Comparison of ENCODE assay signal across 1 cellular context in the genomic region with DNA sequence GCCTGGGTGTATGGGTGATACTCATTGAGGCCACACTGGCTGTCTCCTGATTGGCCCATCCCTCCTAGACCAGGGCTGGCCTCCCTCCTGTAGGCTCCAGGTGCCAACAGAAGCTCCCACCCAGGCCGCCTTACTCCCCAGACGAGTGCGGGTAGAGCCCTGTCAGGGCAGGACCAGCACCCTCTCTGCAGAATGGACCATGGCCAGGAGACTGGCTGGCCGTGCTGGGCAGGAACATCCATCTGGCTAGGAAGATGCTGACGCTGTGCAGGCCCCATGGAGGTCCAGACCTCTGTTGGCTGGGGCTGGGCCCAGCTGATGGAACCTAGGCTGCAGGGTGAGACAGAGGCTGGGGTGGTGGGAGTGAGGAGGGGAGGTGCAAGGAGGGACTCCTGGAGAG.
A peak's percentile ranks its signal among the peaks of the same experiment; 100 is the strongest.
TF ChIP-seq lines count a peak whose summit lies in the region.

No MANE protein-coding gene starts in this region.

TF ChIP-seq in HepG2, 621 proteins besides CTCF, POLR2A, EP300 and RAD21:
- TF ChIP-seq, protein P1, sequence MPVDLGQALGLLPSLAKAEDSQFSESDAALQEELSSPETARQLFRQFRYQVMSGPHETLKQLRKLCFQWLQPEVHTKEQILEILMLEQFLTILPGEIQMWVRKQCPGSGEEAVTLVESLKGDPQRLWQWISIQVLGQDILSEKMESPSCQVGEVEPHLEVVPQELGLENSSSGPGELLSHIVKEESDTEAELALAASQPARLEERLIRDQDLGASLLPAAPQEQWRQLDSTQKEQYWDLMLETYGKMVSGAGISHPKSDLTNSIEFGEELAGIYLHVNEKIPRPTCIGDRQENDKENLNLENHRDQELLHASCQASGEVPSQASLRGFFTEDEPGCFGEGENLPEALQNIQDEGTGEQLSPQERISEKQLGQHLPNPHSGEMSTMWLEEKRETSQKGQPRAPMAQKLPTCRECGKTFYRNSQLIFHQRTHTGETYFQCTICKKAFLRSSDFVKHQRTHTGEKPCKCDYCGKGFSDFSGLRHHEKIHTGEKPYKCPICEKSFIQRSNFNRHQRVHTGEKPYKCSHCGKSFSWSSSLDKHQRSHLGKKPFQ (CRISPR knock-in tag; IDR thresholded peaks at IDR 0.05; ENCODE audit: insufficient replicate concordance): no peak
- 0 out of 2 replicates have a peak, but pooled peaks have one; percentile 27 for TF ChIP-seq EEA1 (CRISPR knock-in tag; IDR thresholded peaks at IDR 0.05; ENCODE audit: borderline replicate concordance)
- TF ChIP-seq, protein P2, sequence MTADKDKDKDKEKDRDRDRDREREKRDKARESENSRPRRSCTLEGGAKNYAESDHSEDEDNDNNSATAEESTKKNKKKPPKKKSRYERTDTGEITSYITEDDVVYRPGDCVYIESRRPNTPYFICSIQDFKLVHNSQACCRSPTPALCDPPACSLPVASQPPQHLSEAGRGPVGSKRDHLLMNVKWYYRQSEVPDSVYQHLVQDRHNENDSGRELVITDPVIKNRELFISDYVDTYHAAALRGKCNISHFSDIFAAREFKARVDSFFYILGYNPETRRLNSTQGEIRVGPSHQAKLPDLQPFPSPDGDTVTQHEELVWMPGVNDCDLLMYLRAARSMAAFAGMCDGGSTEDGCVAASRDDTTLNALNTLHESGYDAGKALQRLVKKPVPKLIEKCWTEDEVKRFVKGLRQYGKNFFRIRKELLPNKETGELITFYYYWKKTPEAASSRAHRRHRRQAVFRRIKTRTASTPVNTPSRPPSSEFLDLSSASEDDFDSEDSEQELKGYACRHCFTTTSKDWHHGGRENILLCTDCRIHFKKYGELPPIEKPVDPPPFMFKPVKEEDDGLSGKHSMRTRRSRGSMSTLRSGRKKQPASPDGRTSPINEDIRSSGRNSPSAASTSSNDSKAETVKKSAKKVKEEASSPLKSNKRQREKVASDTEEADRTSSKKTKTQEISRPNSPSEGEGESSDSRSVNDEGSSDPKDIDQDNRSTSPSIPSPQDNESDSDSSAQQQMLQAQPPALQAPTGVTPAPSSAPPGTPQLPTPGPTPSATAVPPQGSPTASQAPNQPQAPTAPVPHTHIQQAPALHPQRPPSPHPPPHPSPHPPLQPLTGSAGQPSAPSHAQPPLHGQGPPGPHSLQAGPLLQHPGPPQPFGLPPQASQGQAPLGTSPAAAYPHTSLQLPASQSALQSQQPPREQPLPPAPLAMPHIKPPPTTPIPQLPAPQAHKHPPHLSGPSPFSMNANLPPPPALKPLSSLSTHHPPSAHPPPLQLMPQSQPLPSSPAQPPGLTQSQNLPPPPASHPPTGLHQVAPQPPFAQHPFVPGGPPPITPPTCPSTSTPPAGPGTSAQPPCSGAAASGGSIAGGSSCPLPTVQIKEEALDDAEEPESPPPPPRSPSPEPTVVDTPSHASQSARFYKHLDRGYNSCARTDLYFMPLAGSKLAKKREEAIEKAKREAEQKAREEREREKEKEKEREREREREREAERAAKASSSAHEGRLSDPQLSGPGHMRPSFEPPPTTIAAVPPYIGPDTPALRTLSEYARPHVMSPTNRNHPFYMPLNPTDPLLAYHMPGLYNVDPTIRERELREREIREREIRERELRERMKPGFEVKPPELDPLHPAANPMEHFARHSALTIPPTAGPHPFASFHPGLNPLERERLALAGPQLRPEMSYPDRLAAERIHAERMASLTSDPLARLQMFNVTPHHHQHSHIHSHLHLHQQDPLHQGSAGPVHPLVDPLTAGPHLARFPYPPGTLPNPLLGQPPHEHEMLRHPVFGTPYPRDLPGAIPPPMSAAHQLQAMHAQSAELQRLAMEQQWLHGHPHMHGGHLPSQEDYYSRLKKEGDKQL (CRISPR knock-in tag; IDR thresholded peaks at IDR 0.05; ENCODE audit: low read depth): no peak
